Comparison of ENCODE assay signal across 16 cellular contexts in genomic region chr20:19012671-19013070, GRCh38.
DNase-seq lines count a peak whose midpoint lies in the region; ATAC-seq, FAIRE-seq and TF ChIP-seq lines count a peak whose summit lies in the region.
"Had no signal": no experiment of that assay in that cellular context is flagged by ENCODE, and none has a peak within 500 bp of the region (broad histone marks: within the 10 kb centered on the region; RNA-seq: fewer than 3 reads in every experiment).

No MANE protein-coding gene starts in this region.

- H3K4me1 ChIP-seq in astrocyte (ENCODE audit: insufficient read depth, low read length) = no peaks in the 10 kb centered on the region
- no peaks in the 10 kb centered on the region for H3K4me1 ChIP-seq in HAP-1

- peak overlapping the region; percentile 24 for H3K27ac Mint-ChIP-seq in astrocyte (ENCODE audit: unreplicated experiment)
- H3K27ac Mint-ChIP-seq: activated CD4-positive, alpha-beta T cell treated with anti-CD3 and anti-CD28 coated beads for 36 hours; natural killer cell had no signal

- H3K36me3 Mint-ChIP-seq in astrocyte (ENCODE audit: low read depth, unreplicated experiment) = no peaks in the 10 kb centered on the region
- H3K36me3 Mint-ChIP-seq: natural killer cell had no signal

- TF ChIP-seq CTCF in astrocyte (IDR thresholded peaks at IDR 0.05; ENCODE audit: insufficient read depth, low read depth, low read length) = no peak

- H3K9ac ChIP-seq in astrocyte (ENCODE audit: low read length) = no peak overlapping the region

- peaks cover 10% of the 10 kb centered on the region for H3K27me3 Mint-ChIP-seq in astrocyte (ENCODE audit: low read depth, unreplicated experiment)
- H3K27me3 Mint-ChIP-seq: activated CD4-positive, alpha-beta T cell treated with anti-CD3 and anti-CD28 coated beads for 36 hours had no signal

- in situ Hi-C loops in HAP-1 (cut with MboI; ENCODE audit: low sequenced_read_pairs) = no loop called here

- H3K79me2 ChIP-seq in astrocyte (ENCODE audit: insufficient read depth, low read length) = no peaks in the 10 kb centered on the region
- H3K79me2 ChIP-seq: hepatocyte had no signal

- ATAC-seq in Right ventricle myocardium superior (ENCODE audit: poor library complexity) = peak; percentile 77
- ATAC-seq in left lobe of liver = no peak
- no peak for ATAC-seq in HG02852 (IDR thresholded peaks at IDR 0.05; ENCODE audit: unreplicated experiment)
- ATAC-seq: activated CD4-positive, alpha-beta T cell treated with anti-CD3 and anti-CD28 coated beads for 36 hours; natural killer cell had no signal

- H3K27me3 ChIP-seq in astrocyte (ENCODE audit: insufficient read depth, low read length) (no peaks in the 10 kb centered on the region), HAP-1 (ENCODE audit: low read depth) (no peaks in the 10 kb centered on the region)
- H3K27me3 ChIP-seq: hepatocyte had no signal

- no peak overlapping the region for H3K4me2 ChIP-seq in astrocyte (ENCODE audit: low read length)
- H3K4me2 ChIP-seq: hepatocyte had no signal

- H3K4me3 ChIP-seq in astrocyte (ENCODE audit: insufficient read depth, low read depth, low read length) = no peak overlapping the region
- no peak overlapping the region for H3K4me3 ChIP-seq in HAP-1
- H3K4me3 ChIP-seq: hepatocyte had no signal

- H3K9me3 Mint-ChIP-seq in astrocyte (ENCODE audit: unreplicated experiment) = peaks cover 4% of the 10 kb centered on the region
- H3K9me3 Mint-ChIP-seq: natural killer cell had no signal

- H3K36me3 ChIP-seq in astrocyte (ENCODE audit: insufficient read depth, low read length) (no peaks in the 10 kb centered on the region), HAP-1 (replicated peaks) (no peaks in the 10 kb centered on the region)

- no peak overlapping the region for H3K4me3 Mint-ChIP-seq in astrocyte (ENCODE audit: unreplicated experiment)
- H3K4me3 Mint-ChIP-seq: activated CD4-positive, alpha-beta T cell treated with anti-CD3 and anti-CD28 coated beads for 36 hours; natural killer cell had no signal

- no peak for FAIRE-seq in astrocyte (lab: Jason Lieb, UNC)

- H2AFZ ChIP-seq in astrocyte (ENCODE audit: low read depth, low read length) = no peak overlapping the region
- H2AFZ ChIP-seq: hepatocyte had no signal

- intact Hi-C loops in Right ventricle myocardium superior (cut with DNase I) (no loop called here), cardiac septum (cut with DNase I) (no loop called here)

- DNase-seq in Right ventricle myocardium superior (no peak), cardiac septum (ENCODE audit: low spot score) (no peak), astrocyte (ENCODE audit: low read depth) (no peak), left lobe of liver (ENCODE audit: low spot score) (peak; percentile 22), HAP-1 (ENCODE audit: low spot score in 2 of 2) (no peak), NCI-H2227 treated with DMSO at 0.1 percent for 48 hours (lab: John Stamatoyannopoulos, UW) (no peak)
- DNase-seq in activated effector memory CD4-positive, alpha-beta T cell treated with anti-CD3 and anti-CD28 coated beads, Interleukin-2, amount 50 U/mL, for 16 hours = no peak
- DNase-seq: activated CD4-positive, alpha-beta T cell treated with anti-CD3 and anti-CD28 coated beads for 36 hours; activated T-cell treated with anti-CD3 and anti-CD28 coated beads, Interleukin-2, amount 50 U/mL, for 1 hour; natural killer cell; NCI-H1105; NCI-H345; retina had no signal

- H3K9me3 ChIP-seq in astrocyte (ENCODE audit: insufficient read depth, low read depth, low read length) (no peaks in the 10 kb centered on the region), HAP-1 (no peaks in the 10 kb centered on the region)

- no peaks in the 10 kb centered on the region for H4K20me1 ChIP-seq in astrocyte (ENCODE audit: insufficient read depth, low read length)

- no peak overlapping the region for H3K27ac ChIP-seq in astrocyte (ENCODE audit: low read depth, low read length)
- H3K27ac ChIP-seq: epithelial cell of prostate, hepatocyte had no signal

- peaks cover 4% of the 10 kb centered on the region for H3K4me1 Mint-ChIP-seq in astrocyte (ENCODE audit: low read depth, unreplicated experiment)
- H3K4me1 Mint-ChIP-seq: activated CD4-positive, alpha-beta T cell treated with anti-CD3 and anti-CD28 coated beads for 36 hours; natural killer cell had no signal
